ENCODE assay signal across 8 cellular contexts in the genomic region with DNA sequence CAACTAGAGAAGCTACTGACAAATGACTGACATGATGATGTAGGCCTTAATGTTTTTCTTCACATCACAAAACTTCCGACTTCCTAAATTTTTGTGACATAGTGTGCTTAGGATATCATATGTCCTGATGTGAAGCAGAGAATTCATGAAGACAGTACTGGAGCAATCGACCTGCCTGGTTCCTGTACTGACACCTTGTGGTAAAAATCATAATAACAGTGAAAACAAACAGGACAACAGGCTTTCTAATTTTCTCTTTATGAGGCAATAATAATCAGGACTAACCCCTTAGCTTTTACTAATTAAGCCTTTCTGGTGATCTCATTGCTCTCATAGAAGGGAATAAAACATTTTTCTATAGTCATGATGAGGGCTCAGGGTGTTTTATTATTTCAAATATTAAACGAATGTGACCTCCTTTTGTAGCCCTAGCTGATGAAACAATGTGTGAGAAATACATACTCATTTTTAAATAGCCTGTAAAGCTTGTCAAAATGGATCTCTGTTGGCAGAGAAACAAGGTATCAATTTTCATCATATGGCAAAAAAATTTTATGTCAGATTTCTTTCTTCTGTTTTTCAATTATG.
DNase-seq lines count a peak whose midpoint lies in the region; ATAC-seq and TF ChIP-seq lines count a peak whose summit lies in the region.

No MANE protein-coding gene starts in this region.

- whole genome bisulfite sequencing in esophagus muscularis mucosa: 22% methylated on average over 3 of the region's 3 CpGs

- no peaks in the 10 kb centered on the region for H3K4me1 ChIP-seq in esophagus muscularis mucosa
- H3K4me1 ChIP-seq in uterus: no peaks in the 10 kb centered on the region

- no peaks in the 10 kb centered on the region for H3K9me3 ChIP-seq in esophagus muscularis mucosa
- no peaks in the 10 kb centered on the region for H3K9me3 ChIP-seq in uterus

- H3K4me3 ChIP-seq in esophagus muscularis mucosa (no peak overlapping the region), uterus (no peak overlapping the region)

- ATAC-seq in GM19438 (IDR thresholded peaks at IDR 0.05; ENCODE audit: low read depth, unreplicated experiment) (peak; percentile 64), GM18520 (IDR thresholded peaks at IDR 0.05; ENCODE audit: unreplicated experiment) (no peak)

- DNase-seq in Caki2 (ENCODE audit: low read depth): peak; percentile 3
- peak; percentile 44 for DNase-seq in NCI-H82 (lab: John Stamatoyannopoulos, UW)
- no peak for DNase-seq in esophagus muscularis mucosa (ENCODE audit: extremely low spot score)
- DNase-seq in stromal cell of bone marrow (ENCODE audit: low read depth): peak; percentile 3
- DNase-seq in stimulated activated CD4-positive, alpha-beta T cell treated with anti-CD3 and anti-CD28 coated beads, Interleukin-1b, Interleukin-23, amount 100 ng/mL, for 48 hours: no peak
- DNase-seq in uterus: no peak

- H3K36me3 ChIP-seq in esophagus muscularis mucosa: no peaks in the 10 kb centered on the region
- H3K36me3 ChIP-seq in uterus: no peaks in the 10 kb centered on the region

- TF ChIP-seq POLR2A in esophagus muscularis mucosa (IDR thresholded peaks at IDR 0.05; ENCODE audit: low read depth) (no peak), uterus (IDR thresholded peaks at IDR 0.05) (no peak)

- TF ChIP-seq CTCF in esophagus muscularis mucosa (IDR thresholded peaks at IDR 0.05) (peak; percentile 23 to 39 (median 26)), uterus (IDR thresholded peaks at IDR 0.05) (peak in 1 of 4 experiments; percentile 33)

- H3K27me3 ChIP-seq in esophagus muscularis mucosa: no peaks in the 10 kb centered on the region
- H3K27me3 ChIP-seq in uterus: no peaks in the 10 kb centered on the region

- H3K27ac ChIP-seq in esophagus muscularis mucosa (replicated peaks in 1 of 4) (no peak overlapping the region), uterus (no peak overlapping the region)

- intact Hi-C loops in esophagus muscularis mucosa (cut with DNase I) (no loop called here), uterus (cut with DNase I; ENCODE audit: low total_unique reads) (no loop called here)

- in situ Hi-C loops in Caki2 (cut with HindIII; ENCODE audit: low pct_unique_long_range_greater_than_20kb, low sequenced_read_pairs): no loop called here

- TF ChIP-seq EP300 in esophagus muscularis mucosa (IDR thresholded peaks at IDR 0.05): no peak

Comparison
In these comparisons a context has a peak if more than half of its experiments do, and no peak if none do; other contexts are left out.
1. DNase-seq: peak in Caki2 (single experiment), NCI-H82 (single experiment) and stromal cell of bone marrow (single experiment); none in esophagus muscularis mucosa (single experiment), stimulated activated CD4-positive, alpha-beta T cell treated with anti-CD3 and anti-CD28 coated beads, Interleukin-1b, Interleukin-23, amount 100 ng/mL, for 48 hours (single experiment) and uterus (0 of 2).